1 cellular context compared by ENCODE assay signal in genomic region chr3:175308105-175308504, GRCh38.
TF ChIP-seq lines count a peak whose summit lies in the region.

No MANE protein-coding gene starts in this region.

TF ChIP-seq in liver, 16 proteins besides CTCF, POLR2A, EP300 and RAD21 (continued from another document):
- no peak for TF ChIP-seq REST (IDR thresholded peaks at IDR 0.05)
- peak; percentile 0 for TF ChIP-seq YY1 (IDR thresholded peaks at IDR 0.05)
